ENCODE assay signal across 8 cellular contexts in the genomic region with DNA sequence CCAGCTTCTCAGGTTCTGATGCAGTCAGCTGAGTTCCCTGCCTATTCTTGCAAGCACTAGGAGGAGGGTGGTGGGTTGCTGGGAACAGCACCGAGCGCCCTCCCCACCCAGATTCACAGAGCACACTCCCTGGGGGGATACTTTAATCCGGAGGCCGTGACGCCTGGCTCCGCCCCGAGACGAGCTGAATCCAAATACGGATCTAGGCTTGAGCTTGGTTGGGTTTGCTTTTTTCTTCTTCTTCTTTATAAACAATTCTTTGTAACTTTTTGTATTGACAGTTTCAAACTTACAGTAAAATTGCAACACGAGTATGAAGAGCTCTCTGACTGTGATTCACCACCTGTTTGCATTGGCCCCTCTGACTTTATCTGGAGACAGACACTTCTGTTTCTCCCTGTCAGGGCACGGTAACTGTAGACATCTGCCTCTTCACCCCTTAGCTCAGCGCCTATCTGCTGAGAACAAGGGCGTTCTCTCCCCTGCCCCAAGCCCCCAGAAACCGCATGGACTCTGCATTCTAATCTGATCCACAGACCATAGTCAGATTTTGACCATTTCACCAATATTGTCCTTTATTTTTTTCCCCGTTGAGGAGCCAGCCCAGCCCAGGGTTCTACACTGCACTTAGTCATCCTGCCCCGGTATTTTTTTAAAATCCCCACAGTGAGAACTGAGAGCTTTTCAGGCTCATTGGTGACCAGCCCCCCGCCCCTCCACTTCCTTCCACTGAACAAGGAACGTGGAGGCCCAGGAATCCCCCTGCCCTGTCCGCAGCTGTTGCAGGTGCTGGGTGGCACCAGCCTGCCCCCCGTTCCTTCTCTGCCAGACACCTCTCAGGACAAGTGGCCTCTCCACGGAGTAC. TPM values are rescaled to one million over a fixed set of nuclear protein-coding genes. Genes with fewer than 3 reads are reported as not detected.
DNase-seq lines count a peak whose midpoint lies in the region; ATAC-seq and TF ChIP-seq lines count a peak whose summit lies in the region.

No MANE protein-coding gene starts in this region.

- H4K20me1 ChIP-seq in HCT116 (ENCODE audit: insufficient read depth), result peaks cover 3% of the 10 kb centered on the region; the same call in 1 of the 2 replicates
- peaks cover 13% of the 10 kb centered on the region for H4K20me1 ChIP-seq in neural progenitor cell (ENCODE audit: low read depth)

- H3K9me3 ChIP-seq in HCT116 (ENCODE audit: control insufficient read depth in 1 of 2, insufficient read depth in 1 of 2, low read depth in 1 of 2, low read length in 2 of 2), result no peaks in the 10 kb centered on the region
- no peaks in the 10 kb centered on the region for H3K9me3 ChIP-seq in SK-N-MC (ENCODE audit: low read depth, low read length)
- H3K9me3 ChIP-seq in neural progenitor cell (ENCODE audit: low read depth), result no peaks in the 10 kb centered on the region

- H3K27me3 Mint-ChIP-seq in dendritic cell treated with granulocyte-macrophage colony-stimulating factor and Interleukin-4, amounts not matched to agents 40 ng/mL and 50 ng/mL, for 4 days, result no peaks in the 10 kb centered on the region
- peaks cover 7% of the 10 kb centered on the region for H3K27me3 Mint-ChIP-seq in neural progenitor cell (ENCODE audit: insufficient read depth, low read depth)

- DNase-seq in GM10248 (ENCODE audit: extremely low spot score), result peak; percentile 72
- DNase-seq in HCT116 (ENCODE audit: low read depth, low spot score), result no peak
- DNase-seq in SK-N-MC (ENCODE audit: low read depth, low spot score), result no peak
- DNase-seq in neural progenitor cell (ENCODE audit: low spot score), result peak; percentile 46
- DNase-seq in RKO (ENCODE audit: low spot score), result no peak
- DNase-seq in NCI-H510A (lab: John Stamatoyannopoulos, UW), result no peak

- H3K36me3 ChIP-seq in HCT116 (ENCODE audit: control insufficient read depth in 1 of 2, insufficient read depth in 2 of 2, low read length in 2 of 2), result peaks cover 19 to 23% of the 10 kb centered on the region in 2 experiments; a peak in 3 of 4 replicates
- H3K36me3 ChIP-seq in SK-N-MC (ENCODE audit: insufficient read depth, low read length), result no peaks in the 10 kb centered on the region
- H3K36me3 ChIP-seq in neural progenitor cell, result no peaks in the 10 kb centered on the region

- intact Hi-C loops in HCT116 (cut with micrococcal nuclease), result no loop called here
- intact Hi-C loops in dendritic cell treated with granulocyte-macrophage colony-stimulating factor and Interleukin-4, amounts not matched to agents 40 ng/mL and 50 ng/mL, for 4 days (cut with micrococcal nuclease), result no loop called here

- TF ChIP-seq POLR2A in HCT116 (IDR thresholded peaks at IDR 0.05; ENCODE audit: borderline replicate concordance, extremely low read depth, insufficient read depth, insufficient read length), result no peak

- RAD21 ChIA-PET in HCT116 (lab: Charles Lee; ENCODE audit: low non-redundant PET in 1 of 2, low total read pairs in 2 of 2, uncharacterized antibody in 2 of 2, unreplicated experiment in 2 of 2), result no interaction called here

- peaks cover 19% of the 10 kb centered on the region for H3F3A ChIP-seq in neural progenitor cell (ENCODE audit: low read depth)

- H3K27ac ChIP-seq in HCT116 (ENCODE audit: low read depth, low read length), result peak overlapping the region; percentile 28
- H3K27ac ChIP-seq in SK-N-MC, result peak overlapping the region; percentile 80
- peak overlapping the region; percentile 0 for H3K27ac ChIP-seq in neural progenitor cell

- H3K27me3 ChIP-seq in HCT116 (ENCODE audit: insufficient read depth, low read length), result no peaks in the 10 kb centered on the region
- no peaks in the 10 kb centered on the region for H3K27me3 ChIP-seq in neural progenitor cell

- H3K9ac ChIP-seq in HCT116 (ENCODE audit: low read length), result peak overlapping the region; percentile 23; the same call in 1 of the 2 replicates
- peak overlapping the region; percentile 54 for H3K9ac ChIP-seq in SK-N-MC (ENCODE audit: insufficient read length)
- no peak overlapping the region for H3K9ac ChIP-seq in neural progenitor cell

- POLR2A ChIA-PET in GM10248 (lab: Yijun Ruan, JAX), result interaction anchor here (1.4 to 2.4 kb wide), 3 partner anchors 11 to 16 kb away, joined by 5 to 13 read pairs (median 12); a partner anchor contains a TSS
- POLR2A ChIA-PET in HCT116 (lab: Charles Lee), result interaction anchor here (6.9 kb wide), 1 partner anchor 13 kb away, joined by 33 read pairs; a partner anchor contains a TSS

- H3K79me2 ChIP-seq in HCT116 (ENCODE audit: insufficient read depth, low read length), result peaks cover 52% of the 10 kb centered on the region
- H3K79me2 ChIP-seq in neural progenitor cell (ENCODE audit: low read depth), result no peaks in the 10 kb centered on the region

- ATAC-seq in HCT116 (no peak), HG03439 (IDR thresholded peaks at IDR 0.05; ENCODE audit: unreplicated experiment) (no peak)

- TF ChIP-seq CTCF in GM10248 (IDR thresholded peaks at IDR 0.05; ENCODE audit: control extremely low read depth, extremely low read depth, low read depth, missing control alignments) (no peak), HCT116 (IDR thresholded peaks at IDR 0.05 in 2 of 3, conservative IDR thresholded peaks at IDR 0.05 in 1 of 3; ENCODE audit: borderline replicate concordance in 1 of 3, insufficient read depth in 1 of 3, low read depth in 2 of 3, low read length in 2 of 3) (no peak), neural progenitor cell (IDR thresholded peaks at IDR 0.05) (no peak)

- H2AFZ ChIP-seq in HCT116 (ENCODE audit: low read depth, low read length, poor library complexity, severe bottlenecking) (no peak overlapping the region), neural progenitor cell (replicated peaks) (no peak overlapping the region)

- H3K27ac Mint-ChIP-seq in dendritic cell treated with granulocyte-macrophage colony-stimulating factor and Interleukin-4, amounts not matched to agents 40 ng/mL and 50 ng/mL, for 4 days, result peak overlapping the region; percentile 79
- peak overlapping the region; percentile 48 for H3K27ac Mint-ChIP-seq in neural progenitor cell

- H3K4me2 ChIP-seq in HCT116 (ENCODE audit: low read length), result no peak overlapping the region
- peak overlapping the region; percentile 45 for H3K4me2 ChIP-seq in neural progenitor cell

- no peaks in the 10 kb centered on the region for H3K9me2 ChIP-seq in HCT116 (ENCODE audit: insufficient read depth)

- peaks cover 52% of the 10 kb centered on the region for H3K4me1 Mint-ChIP-seq in dendritic cell treated with granulocyte-macrophage colony-stimulating factor and Interleukin-4, amounts not matched to agents 40 ng/mL and 50 ng/mL, for 4 days (ENCODE audit: low read depth)
- peaks cover 21% of the 10 kb centered on the region for H3K4me1 Mint-ChIP-seq in neural progenitor cell

- no TSS peak for BruUV-seq in HCT116 (replicated peaks; lab: Mats Ljungman, UMichigan)

- no peak for TF ChIP-seq RAD21 in HCT116 (IDR thresholded peaks at IDR 0.05; ENCODE audit: low read depth)

- no peaks in the 10 kb centered on the region for H3K9me3 Mint-ChIP-seq in dendritic cell treated with granulocyte-macrophage colony-stimulating factor and Interleukin-4, amounts not matched to agents 40 ng/mL and 50 ng/mL, for 4 days
- no peaks in the 10 kb centered on the region for H3K9me3 Mint-ChIP-seq in neural progenitor cell

- CTCF ChIA-PET in GM10248 (lab: Yijun Ruan, JAX) (interaction anchor here (0.8 to 23.3 kb wide), 11 partner anchors 9 to 155 kb away, joined by 3 to 533 read pairs (median 5); a partner anchor contains a TSS), HCT116 (lab: Charles Lee) (interaction anchor here (1.0 to 1.8 kb wide), 2 partner anchors 9 to 12 kb away, joined by 4 to 15 read pairs; a partner anchor contains a TSS)

- H3K4me1 ChIP-seq in HCT116 (ENCODE audit: control insufficient read depth in 1 of 2, insufficient read depth in 2 of 2, low read length in 2 of 2), result peaks cover 31 to 64% of the 10 kb centered on the region in 2 experiments
- H3K4me1 ChIP-seq in neural progenitor cell, result peaks cover 11% of the 10 kb centered on the region

- H3K4me3 ChIP-seq in HCT116 (replicated peaks in 1 of 2; ENCODE audit: low read depth in 1 of 2, low read length in 2 of 2), result no peak overlapping the region
- peak overlapping the region; percentile 67 for H3K4me3 ChIP-seq in SK-N-MC
- H3K4me3 ChIP-seq in neural progenitor cell, result no peak overlapping the region

- H3K36me3 Mint-ChIP-seq in dendritic cell treated with granulocyte-macrophage colony-stimulating factor and Interleukin-4, amounts not matched to agents 40 ng/mL and 50 ng/mL, for 4 days (ENCODE audit: low read depth), result peaks cover 55% of the 10 kb centered on the region
- peaks cover 2% of the 10 kb centered on the region for H3K36me3 Mint-ChIP-seq in neural progenitor cell

- H3K4me3 Mint-ChIP-seq in dendritic cell treated with granulocyte-macrophage colony-stimulating factor and Interleukin-4, amounts not matched to agents 40 ng/mL and 50 ng/mL, for 4 days, result peak overlapping the region; percentile 58
- peak overlapping the region; percentile 11 for H3K4me3 Mint-ChIP-seq in neural progenitor cell

TF ChIP-seq in HCT116, 20 proteins besides CTCF, POLR2A, EP300 and RAD21:
- no peak for TF ChIP-seq EZH2phosphoT487 (IDR thresholded peaks at IDR 0.05; ENCODE audit: borderline replicate concordance)
- TF ChIP-seq POLR2AphosphoS5 (IDR thresholded peaks at IDR 0.05; ENCODE audit: low read depth, low read length), result 0 out of 2 replicates have a peak, but pooled peaks have one; percentile 16
- TF ChIP-seq EZH2 (IDR thresholded peaks at IDR 0.05), result no peak

RNA-seq across cellular contexts. Expression of a gene that starts 11.5 kb away (rescaled TPM):
- 116 TPM for total RNA-seq in HCT116 (2021; ENCODE audit: unreplicated experiment)
- 93.4 and 134 TPM in 2 replicates for polyA plus RNA-seq in HCT116 (2012)
- total RNA-seq in neural progenitor cell (ENCODE audit: low replicate concordance), result 20.1 and 30.8 TPM in 2 replicates

RNA-seq across cellular contexts. Expression of a gene that starts 21.8 kb away (rescaled TPM):
- total RNA-seq in HCT116 (2021; ENCODE audit: unreplicated experiment) (17.5 TPM), neural progenitor cell (ENCODE audit: low replicate concordance) (1.8 and 4.4 TPM in 2 replicates)
- 6.6 and 7.3 TPM in 2 replicates for polyA plus RNA-seq in HCT116 (2012)

Comparison
In these comparisons a context has a peak if more than half of its experiments do, and no peak if none do; other contexts are left out.
1. DNase-seq: peak in GM10248 (single experiment) and neural progenitor cell (single experiment); none in HCT116 (single experiment), SK-N-MC (single experiment), RKO (single experiment) and NCI-H510A (single experiment).
2. H3K27ac ChIP-seq: peak in every context shown above with its lines; median percentile 80 in SK-N-MC; 28 in HCT116; 0 in neural progenitor cell.